Comparison of ENCODE assay signal across 1 cellular context in genomic region chr1:226938903-226939438, GRCh38.
TF ChIP-seq lines count a peak whose summit lies in the region.

No MANE protein-coding gene starts in this region.

TF ChIP-seq in HepG2, 621 proteins besides CTCF, POLR2A, EP300 and RAD21 (continued from another document):
- TF ChIP-seq ZBTB37 (CRISPR knock-in tag; IDR thresholded peaks at IDR 0.05) (no peak), FOXA3 (CRISPR knock-in tag; IDR thresholded peaks at IDR 0.05) (no peak), RNF219 (CRISPR knock-in tag; IDR thresholded peaks at IDR 0.05) (no peak), MAF1 (CRISPR knock-in tag; IDR thresholded peaks at IDR 0.05; ENCODE audit: borderline replicate concordance) (0 out of 2 replicates have a peak, but pooled peaks have one; percentile 2), ZNF362 (CRISPR knock-in tag; IDR thresholded peaks at IDR 0.05; ENCODE audit: borderline replicate concordance) (peak; percentile 50; the same call in 1 of the 2 replicates), AKAP8 (CRISPR knock-in tag; IDR thresholded peaks at IDR 0.05) (no peak), MXD4 (CRISPR knock-in tag; IDR thresholded peaks at IDR 0.05) (no peak)
